In the genomic region with DNA sequence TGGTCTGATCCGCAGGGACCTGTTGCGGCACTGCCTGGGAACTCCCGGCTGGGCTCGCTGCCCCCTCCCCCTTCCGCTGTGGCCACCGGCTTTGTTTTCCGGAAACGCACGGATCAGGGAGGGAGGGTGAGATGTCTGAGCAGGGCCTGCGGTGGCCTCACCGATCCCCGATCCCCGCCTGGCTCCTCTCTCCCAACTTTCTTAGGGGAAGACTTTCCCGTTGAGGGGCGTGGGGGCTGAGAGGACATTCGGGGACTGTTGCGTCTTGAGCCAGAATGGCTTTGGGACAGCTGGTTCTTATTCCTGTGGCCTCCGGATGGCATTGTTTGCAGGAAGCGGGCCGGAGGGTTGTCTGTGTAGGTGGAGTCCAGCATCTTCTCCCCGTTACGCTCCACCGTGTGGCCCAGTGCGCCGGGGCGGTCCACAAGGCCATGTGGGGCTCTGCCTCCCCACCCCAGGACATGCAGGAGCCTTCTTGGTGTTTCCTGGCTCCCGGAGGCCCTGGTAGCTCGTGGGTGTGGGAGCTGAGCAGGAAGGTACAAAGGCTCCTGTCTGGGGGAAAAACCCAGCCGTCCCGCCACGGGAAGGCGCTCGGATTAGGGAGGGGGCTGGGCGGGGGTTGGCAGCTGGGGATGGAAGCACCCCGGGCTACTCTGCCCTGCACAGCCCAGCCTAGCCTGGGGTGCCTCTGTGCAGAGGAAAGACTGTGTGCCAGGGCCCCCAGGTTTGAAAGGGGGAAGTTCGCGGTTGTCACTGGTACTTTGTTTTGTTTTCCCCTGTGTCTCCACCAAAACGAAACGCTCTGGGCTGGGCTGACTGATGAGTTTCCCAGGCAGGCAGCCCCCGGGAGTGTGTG, we compare ENCODE assay signal across 8 cellular contexts. TPM values are rescaled to one million over a fixed set of nuclear protein-coding genes. Genes with fewer than 3 reads are reported as not detected.
DNase-seq lines count a peak whose midpoint lies in the region; ATAC-seq and TF ChIP-seq lines count a peak whose summit lies in the region.

No MANE protein-coding gene starts in this region.

- TF ChIP-seq CTCF in NB4 (IDR thresholded peaks at IDR 0.05; ENCODE audit: low read depth, low read length) (no peak), WTC11 (IDR thresholded peaks at IDR 0.05) (no peak), mammary epithelial cell (conservative IDR thresholded peaks at IDR 0.05 in 1 of 2, IDR thresholded peaks at IDR 0.05 in 1 of 2; ENCODE audit: extremely low read depth in 1 of 2, insufficient read depth in 1 of 2, low read depth in 1 of 2, low read length in 2 of 2) (no peak)

- no TSS peak for BruUV-seq in mammary epithelial cell (replicated peaks; lab: Mats Ljungman, UMichigan)

- peak; percentile 62 for DNase-seq in NK-92 treated with Interleukin-12 subunit alpha and Interleukin-12 subunit beta, amount 100 ng/mL, for 24 hours (lab: John Stamatoyannopoulos, UW)
- DNase-seq in NK-92 (lab: John Stamatoyannopoulos, UW; ENCODE audit: unreplicated experiment) (no peak), NB4 (ENCODE audit: low read depth) (peak; percentile 86), WTC11 (ENCODE audit: low spot score) (peak; percentile 83), mammary epithelial cell (peak; percentile 77), iPS-NIHi7 (ENCODE audit: extremely low spot score) (peak; percentile 90)
- peak; percentile 55 for DNase-seq in stimulated activated CD4-positive, alpha-beta T cell treated with anti-CD3 and anti-CD28 coated beads, Interleukin-12 subunit alpha, Interleukin-12 subunit beta, amount 100 ng/mL, for 4 hours

- no peaks in the 10 kb centered on the region for H3K36me3 ChIP-seq in mammary epithelial cell (ENCODE audit: insufficient read depth, low read length)

- peaks cover 25% of the 10 kb centered on the region for H3K4me1 Mint-ChIP-seq in WTC11

- CTCF ChIA-PET in WTC11 (lab: Charles Lee), result interaction anchor here (0.6 to 1.2 kb wide), 5 partner anchors 12 to 214 kb away, joined by 3 read pairs; no protein-coding TSS in a partner anchor
- CTCF ChIA-PET in mammary epithelial cell (lab: Charles Lee; ENCODE audit: low non-redundant PET), result no interaction called here

- H3K4me3 ChIP-seq in NB4 (ENCODE audit: low read depth, low read length), result peak overlapping the region; percentile 78
- H3K4me3 ChIP-seq in mammary epithelial cell (replicated peaks in 1 of 3; ENCODE audit: insufficient read depth in 1 of 3, low read depth in 2 of 3, low read length in 3 of 3), result peak overlapping the region; percentile 60 to 91 (median 86)

- ATAC-seq in WTC11 (peak; percentile 66), GM21528 (IDR thresholded peaks at IDR 0.05; ENCODE audit: low FRiP score, unreplicated experiment) (no peak)

- WGBS in mammary epithelial cell (ENCODE audit: low coverage, missing lambda C conversion rate), result 0% methylated on average over 27 of the region's 40 CpGs

- peak overlapping the region; percentile 95 for H3K4me2 ChIP-seq in mammary epithelial cell (ENCODE audit: insufficient read depth, low read depth, low read length)

- H3K36me3 Mint-ChIP-seq in WTC11, result no peaks in the 10 kb centered on the region

- peaks cover 12% of the 10 kb centered on the region for H4K20me1 ChIP-seq in mammary epithelial cell (ENCODE audit: insufficient read depth, low read length)

- peak overlapping the region; percentile 56 for H2AFZ ChIP-seq in mammary epithelial cell (ENCODE audit: low read depth, low read length)

- H3K27ac Mint-ChIP-seq in WTC11, result peak overlapping the region; percentile 92

- no peak for TF ChIP-seq POLR2A in NB4 (IDR thresholded peaks at IDR 0.05; ENCODE audit: extremely low read depth, insufficient read length)

- intact Hi-C loops in mammary epithelial cell (cut with micrococcal nuclease), result loop anchor here (2.0 kb wide), 1 partner anchor 74 kb away; no protein-coding TSS in a partner anchor

- no peaks in the 10 kb centered on the region for H3K27me3 ChIP-seq in mammary epithelial cell (ENCODE audit: insufficient read depth, low read length)

- no peaks in the 10 kb centered on the region for H3K9me3 ChIP-seq in mammary epithelial cell (replicated peaks; ENCODE audit: insufficient read depth, low read length)

- H3K4me1 ChIP-seq in mammary epithelial cell (ENCODE audit: insufficient read depth, low read length), result peaks cover 36% of the 10 kb centered on the region

- no peaks in the 10 kb centered on the region for H3K9me3 Mint-ChIP-seq in WTC11

- H3K9ac ChIP-seq in mammary epithelial cell (ENCODE audit: insufficient read depth, low read length), result peak overlapping the region; percentile 73

- dilution Hi-C loops in mammary epithelial cell (cut with HindIII; ENCODE audit: low sequenced_read_pairs), result no loop called here

- H3K27me3 Mint-ChIP-seq in WTC11 (ENCODE audit: low read depth), result no peaks in the 10 kb centered on the region

- POLR2A ChIA-PET in WTC11 (lab: Charles Lee), result no interaction called here

- peak overlapping the region; percentile 59 for H3K27ac ChIP-seq in mammary epithelial cell (ENCODE audit: insufficient read depth, low read depth, low read length)

- in situ Hi-C loops in mammary epithelial cell (cut with MboI; ENCODE audit: low sequenced_read_pairs in 2 of 2), result no loop called here

- H3K79me2 ChIP-seq in mammary epithelial cell (ENCODE audit: insufficient read depth, low read length), result peaks cover 60% of the 10 kb centered on the region

- peak overlapping the region; percentile 90 for H3K4me3 Mint-ChIP-seq in WTC11

TF ChIP-seq in WTC11, 78 proteins besides CTCF, POLR2A, EP300 and RAD21 (continues in another document):
- TF ChIP-seq, protein P1, sequence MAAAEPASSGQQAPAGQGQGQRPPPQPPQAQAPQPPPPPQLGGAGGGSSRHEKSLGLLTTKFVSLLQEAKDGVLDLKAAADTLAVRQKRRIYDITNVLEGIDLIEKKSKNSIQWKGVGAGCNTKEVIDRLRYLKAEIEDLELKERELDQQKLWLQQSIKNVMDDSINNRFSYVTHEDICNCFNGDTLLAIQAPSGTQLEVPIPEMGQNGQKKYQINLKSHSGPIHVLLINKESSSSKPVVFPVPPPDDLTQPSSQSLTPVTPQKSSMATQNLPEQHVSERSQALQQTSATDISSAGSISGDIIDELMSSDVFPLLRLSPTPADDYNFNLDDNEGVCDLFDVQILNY (CRISPR knock-in tag; IDR thresholded peaks at IDR 0.05), result no peak
- TF ChIP-seq, protein P2, sequence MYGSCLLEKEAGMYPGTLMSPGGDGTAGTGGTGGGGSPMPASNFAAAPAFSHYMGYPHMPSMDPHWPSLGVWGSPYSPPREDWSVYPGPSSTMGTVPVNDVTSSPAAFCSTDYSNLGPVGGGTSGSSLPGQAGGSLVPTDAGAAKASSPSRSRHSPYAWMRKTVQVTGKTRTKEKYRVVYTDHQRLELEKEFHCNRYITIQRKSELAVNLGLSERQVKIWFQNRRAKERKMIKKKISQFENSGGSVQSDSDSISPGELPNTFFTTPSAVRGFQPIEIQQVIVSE (CRISPR knock-in tag; IDR thresholded peaks at IDR 0.05; ENCODE audit: borderline replicate concordance), result no peak
- no peak for TF ChIP-seq HMGA2 (CRISPR knock-in tag; IDR thresholded peaks at IDR 0.05)
- no peak for TF ChIP-seq ELF4 (CRISPR knock-in tag; IDR thresholded peaks at IDR 0.05; ENCODE audit: low read depth)
- peak; percentile 88 for TF ChIP-seq FOXK1 (CRISPR knock-in tag; IDR thresholded peaks at IDR 0.05)
- TF ChIP-seq ZNF396 (CRISPR knock-in tag; IDR thresholded peaks at IDR 0.05; ENCODE audit: borderline replicate concordance), result no peak
- TF ChIP-seq, protein P3, sequence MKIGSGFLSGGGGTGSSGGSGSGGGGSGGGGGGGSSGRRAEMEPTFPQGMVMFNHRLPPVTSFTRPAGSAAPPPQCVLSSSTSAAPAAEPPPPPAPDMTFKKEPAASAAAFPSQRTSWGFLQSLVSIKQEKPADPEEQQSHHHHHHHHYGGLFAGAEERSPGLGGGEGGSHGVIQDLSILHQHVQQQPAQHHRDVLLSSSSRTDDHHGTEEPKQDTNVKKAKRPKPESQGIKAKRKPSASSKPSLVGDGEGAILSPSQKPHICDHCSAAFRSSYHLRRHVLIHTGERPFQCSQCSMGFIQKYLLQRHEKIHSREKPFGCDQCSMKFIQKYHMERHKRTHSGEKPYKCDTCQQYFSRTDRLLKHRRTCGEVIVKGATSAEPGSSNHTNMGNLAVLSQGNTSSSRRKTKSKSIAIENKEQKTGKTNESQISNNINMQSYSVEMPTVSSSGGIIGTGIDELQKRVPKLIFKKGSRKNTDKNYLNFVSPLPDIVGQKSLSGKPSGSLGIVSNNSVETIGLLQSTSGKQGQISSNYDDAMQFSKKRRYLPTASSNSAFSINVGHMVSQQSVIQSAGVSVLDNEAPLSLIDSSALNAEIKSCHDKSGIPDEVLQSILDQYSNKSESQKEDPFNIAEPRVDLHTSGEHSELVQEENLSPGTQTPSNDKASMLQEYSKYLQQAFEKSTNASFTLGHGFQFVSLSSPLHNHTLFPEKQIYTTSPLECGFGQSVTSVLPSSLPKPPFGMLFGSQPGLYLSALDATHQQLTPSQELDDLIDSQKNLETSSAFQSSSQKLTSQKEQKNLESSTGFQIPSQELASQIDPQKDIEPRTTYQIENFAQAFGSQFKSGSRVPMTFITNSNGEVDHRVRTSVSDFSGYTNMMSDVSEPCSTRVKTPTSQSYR (CRISPR knock-in tag; IDR thresholded peaks at IDR 0.05), result 0 out of 2 replicates have a peak, but pooled peaks have one; percentile 69
- peak; percentile 24; the same call in 1 of the 2 replicates for TF ChIP-seq SP1 (CRISPR knock-in tag; conservative IDR thresholded peaks at IDR 0.05)
- TF ChIP-seq, protein P4, sequence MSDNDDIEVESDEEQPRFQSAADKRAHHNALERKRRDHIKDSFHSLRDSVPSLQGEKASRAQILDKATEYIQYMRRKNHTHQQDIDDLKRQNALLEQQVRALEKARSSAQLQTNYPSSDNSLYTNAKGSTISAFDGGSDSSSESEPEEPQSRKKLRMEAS (CRISPR knock-in tag; IDR thresholded peaks at IDR 0.05), result 0 out of 2 replicates have a peak, but pooled peaks have one; percentile 15
- TF ChIP-seq JUN (CRISPR knock-in tag; IDR thresholded peaks at IDR 0.05), result no peak
- TF ChIP-seq OVOL2 (CRISPR knock-in tag; IDR thresholded peaks at IDR 0.05; ENCODE audit: borderline replicate concordance), result no peak
- no peak for TF ChIP-seq SMAD3 (CRISPR knock-in tag; IDR thresholded peaks at IDR 0.05; ENCODE audit: borderline replicate concordance)

RNA-seq across cellular contexts. Expression of a gene that starts 1.3 kb away (rescaled TPM):
- total RNA-seq in WTC11 (2021) (102 to 126 TPM (median 107 TPM) in 3 replicates), mammary epithelial cell (10 to 100 TPM; 63.5 to 70.8 TPM)
- polyA plus RNA-seq in mammary epithelial cell, result 57.6 TPM
- 55.0 TPM for polyA minus RNA-seq in mammary epithelial cell

RNA-seq across cellular contexts. Expression of a gene that starts 37.1 kb away (rescaled TPM):
- 15.0 to 20.3 TPM (median 15.9 TPM) in 3 replicates for total RNA-seq in WTC11 (2021)
- total RNA-seq in mammary epithelial cell, result 1 to 10 TPM; 3.5 to 7.3 TPM
- polyA plus RNA-seq in mammary epithelial cell, result 1.7 TPM
- polyA minus RNA-seq in mammary epithelial cell, result not detected

RNA-seq across cellular contexts. Expression of a gene that starts 37.1 kb away (rescaled TPM):
- total RNA-seq in WTC11 (2021) (81.3 to 86.1 TPM (median 86.1 TPM) in 3 replicates), mammary epithelial cell (10 to 100 TPM; 70.2 to 76.5 TPM)
- 31.7 TPM for polyA plus RNA-seq in mammary epithelial cell
- polyA minus RNA-seq in mammary epithelial cell, result 38.7 TPM

RNA-seq across cellular contexts. Expression of a gene that starts 57.0 kb away (rescaled TPM):
- 55.0 to 60.7 TPM (median 57.3 TPM) in 3 replicates for total RNA-seq in WTC11 (2021)
- 10 to 100 TPM; 46.2 to 61.5 TPM for total RNA-seq in mammary epithelial cell
- polyA plus RNA-seq in mammary epithelial cell, result 56.8 TPM
- polyA minus RNA-seq in mammary epithelial cell, result 7.2 TPM
